Comparison of ENCODE assay signal across 25 cellular contexts in genomic region chr16:57758331-57759117, GRCh38. TPM values are rescaled to one million over a fixed set of nuclear protein-coding genes. Genes with fewer than 3 reads are reported as not detected.
DNase-seq lines count a peak whose midpoint lies in the region; ATAC-seq and TF ChIP-seq lines count a peak whose summit lies in the region.
"Had no signal": no experiment of that assay in that cellular context is flagged by ENCODE, and none has a peak within 500 bp of the region (broad histone marks: within the 10 kb centered on the region; RNA-seq: fewer than 3 reads in every experiment).

No MANE protein-coding gene starts in this region.

- DNase-seq in BE2C, result peak; percentile 15
- DNase-seq in RWPE1 (ENCODE audit: low spot score), result no peak
- DNase-seq in mucosa of descending colon, result peak in 2 of 3 donors; percentile 30 to 47
- DNase-seq in NCI-H226, result no peak
- no peak for DNase-seq in hepatic stellate cell (ENCODE audit: low spot score)
- no peak for DNase-seq in MM.1S
- DNase-seq in osteoblast (ENCODE audit: insufficient read length, low spot score, missing footprints), result no peak
- DNase-seq: activated B cell treated with CpG ODN at 0.5 μM for 24 hours; activated CD8-positive, alpha-beta T cell treated with anti-CD3 and anti-CD28 coated beads for 36 hours; amniotic stem cell; CD4-positive, CD25-positive, alpha-beta regulatory T cell; central memory CD4-positive, alpha-beta T cell; effector CD4-positive, alpha-beta T cell; GDM1; KBM-7; MV-4-11; naive B cell; NCI-H187; NCI-H2227 treated with DMSO at 0.1 percent for 48 hours; NCI-H774; SK-N-SH had no signal

- no peak overlapping the region for H3K4me3 ChIP-seq in BE2C (ENCODE audit: low read depth, low read length)
- H3K4me3 ChIP-seq in gastroesophageal sphincter, result no peak overlapping the region
- H3K4me3 ChIP-seq in mucosa of descending colon, result no peak overlapping the region
- no peak overlapping the region for H3K4me3 ChIP-seq in MM.1S (ENCODE audit: low read length)
- H3K4me3 ChIP-seq in osteoblast (ENCODE audit: insufficient read depth, low read length), result no peak overlapping the region
- H3K4me3 ChIP-seq: thoracic aorta had no signal

- no peak for TF ChIP-seq POLR2A in gastroesophageal sphincter (IDR thresholded peaks at IDR 0.05)

- no peaks in the 10 kb centered on the region for H3F3A ChIP-seq in MM.1S (ENCODE audit: insufficient read depth, low read length)

- no peak overlapping the region for H3K9ac ChIP-seq in MM.1S (ENCODE audit: low read length)
- H3K9ac ChIP-seq: parathyroid adenoma, SK-N-SH had no signal

- H3K27ac ChIP-seq in RWPE1 (peak overlapping the region; percentile 90), gastroesophageal sphincter (peak overlapping the region in 3 of 4 donors; percentile 27 to 44 (median 37)), MM.1S (ENCODE audit: low read length) (no peak overlapping the region), osteoblast (ENCODE audit: low read depth, low read length) (no peak overlapping the region)
- H3K27ac ChIP-seq: thoracic aorta had no signal

- H4K20me1 ChIP-seq in MM.1S (ENCODE audit: insufficient read depth, low read length), result no peaks in the 10 kb centered on the region
- H4K20me1 ChIP-seq in osteoblast (ENCODE audit: insufficient read depth, low read length), result peaks cover 6% of the 10 kb centered on the region

- ATAC-seq in gastroesophageal sphincter (no peak), mucosa of descending colon (no peak)
- ATAC-seq: activated CD8-positive, alpha-beta T cell treated with anti-CD3 and anti-CD28 coated beads for 36 hours; sciatic nerve had no signal

- H3K36me3 ChIP-seq in BE2C (peaks cover 14% of the 10 kb centered on the region), gastroesophageal sphincter (peaks cover 0 to 85% of the 10 kb centered on the region in 2 donors), mucosa of descending colon (ENCODE audit: low read depth) (no peaks in the 10 kb centered on the region), MM.1S (replicated peaks; ENCODE audit: insufficient read depth, low read length) (no peaks in the 10 kb centered on the region), osteoblast (ENCODE audit: insufficient read depth, low read length) (peaks cover 15% of the 10 kb centered on the region)

- H3K9me3 ChIP-seq in BE2C (no peaks in the 10 kb centered on the region), gastroesophageal sphincter (no peaks in the 10 kb centered on the region), mucosa of descending colon (no peaks in the 10 kb centered on the region), MM.1S (replicated peaks; ENCODE audit: insufficient read depth, low read length) (no peaks in the 10 kb centered on the region), osteoblast (ENCODE audit: low read depth, low read length) (no peaks in the 10 kb centered on the region)
- H3K9me3 ChIP-seq: SK-N-SH, thoracic aorta had no signal

- CTCF ChIA-PET in RWPE1 (lab: Yijun Ruan, JAX), result interaction anchor here (0.6 to 5.2 kb wide), 5 partner anchors 12 to 213 kb away, joined by 3 to 35 read pairs (median 4); no protein-coding TSS in a partner anchor

- H3K4me1 ChIP-seq in BE2C (peaks cover 2% of the 10 kb centered on the region), gastroesophageal sphincter (peaks cover 0 to 11% (median 0%) of the 10 kb centered on the region in 3 donors), mucosa of descending colon (ENCODE audit: low read depth) (no peaks in the 10 kb centered on the region), MM.1S (ENCODE audit: low read length) (no peaks in the 10 kb centered on the region), osteoblast (ENCODE audit: insufficient read depth, low read length) (no peaks in the 10 kb centered on the region)
- H3K4me1 ChIP-seq: parathyroid adenoma had no signal

- intact Hi-C loops in mucosa of descending colon (cut with DNase I, micrococcal nuclease), result loop anchor here in 1 of 2 donors (5.0 kb wide), 2 partner anchors 49 to 104 kb away; no protein-coding TSS in a partner anchor

- H3K79me2 ChIP-seq in MM.1S (ENCODE audit: low read length) (no peaks in the 10 kb centered on the region), osteoblast (ENCODE audit: insufficient read depth, low read length) (peaks cover 2% of the 10 kb centered on the region)
- H3K79me2 ChIP-seq: parathyroid adenoma had no signal

- TF ChIP-seq CTCF in BE2C (IDR thresholded peaks at IDR 0.05; ENCODE audit: low read depth, low read length) (no peak), RWPE1 (conservative IDR thresholded peaks at IDR 0.05; ENCODE audit: low read depth) (no peak), gastroesophageal sphincter (IDR thresholded peaks at IDR 0.05) (no peak), mucosa of descending colon (IDR thresholded peaks at IDR 0.05) (no peak), MM.1S (IDR thresholded peaks at IDR 0.05; ENCODE audit: low read length) (no peak), osteoblast (IDR thresholded peaks at IDR 0.05; ENCODE audit: extremely low read depth, low read depth, low read length) (no peak)

- WGBS in gastroesophageal sphincter (ENCODE audit: low coverage in 1 of 2), 2 donors, result 43% methylated on average over 5 of the region's 33 CpGs; no CpG with 5 or more reads in 1 of the 2 donors

- no peak overlapping the region for H2AFZ ChIP-seq in MM.1S (ENCODE audit: low read length)
- H2AFZ ChIP-seq in osteoblast (ENCODE audit: low read length), result no peak overlapping the region
- H2AFZ ChIP-seq: parathyroid adenoma had no signal

- POLR2A ChIA-PET in RWPE1 (lab: Yijun Ruan, JAX; ENCODE audit: low non-redundant PET), result no interaction called here

- TF ChIP-seq EP300 in gastroesophageal sphincter (IDR thresholded peaks at IDR 0.05), result no peak

- H3K27me3 ChIP-seq in BE2C, result no peaks in the 10 kb centered on the region
- no peaks in the 10 kb centered on the region for H3K27me3 ChIP-seq in gastroesophageal sphincter
- no peaks in the 10 kb centered on the region for H3K27me3 ChIP-seq in MM.1S (replicated peaks; ENCODE audit: insufficient read depth, low read length)
- no peaks in the 10 kb centered on the region for H3K27me3 ChIP-seq in osteoblast (ENCODE audit: insufficient read depth, low read length)

- H3K4me2 ChIP-seq in MM.1S (ENCODE audit: low read depth, low read length) (no peak overlapping the region), osteoblast (ENCODE audit: insufficient read depth, low read length) (no peak overlapping the region)
- H3K4me2 ChIP-seq: SK-N-SH had no signal

- no peaks in the 10 kb centered on the region for H3K9me2 ChIP-seq in MM.1S (replicated peaks; ENCODE audit: insufficient read depth, low read length)
- H3K9me2 ChIP-seq: SK-N-SH had no signal

RNA-seq across cellular contexts. Expression of gene KATNB1, which starts 23.0 kb away (rescaled TPM):
- 99.0 TPM for polyA plus RNA-seq in BE2C (2012; ENCODE audit: insufficient read depth, insufficient read length, low read depth)
- total RNA-seq in gastroesophageal sphincter (10 to 100 TPM in 3 of 4 donors, 1 to 10 TPM in 1; 6.4 to 21.5 (median 11.1) TPM), mucosa of descending colon (10 to 100 TPM; 12.8 to 21.1 (median 17.9) TPM), osteoblast (17.7 and 24.6 TPM in 2 replicates)

RNA-seq across cellular contexts. Expression of gene KIFC3, which starts 43.8 kb away (rescaled TPM):
- polyA plus RNA-seq in BE2C (2012; ENCODE audit: insufficient read depth, insufficient read length, low read depth), result 36.8 TPM
- total RNA-seq in gastroesophageal sphincter, result 10 to 100 TPM; 17.4 to 78.4 (median 36.2) TPM
- total RNA-seq in mucosa of descending colon, result 10 to 100 TPM in 1 of 3 donors, 1 to 10 TPM in 2; 3.7 to 17.2 (median 8.3) TPM
- total RNA-seq in osteoblast, result 40.5 and 41.0 TPM in 2 replicates
- polyA plus RNA-seq: CD4-positive, CD25-positive, alpha-beta regulatory T cell had no signal

Comparison
In these comparisons a context has a peak if more than half of its experiments do, and no peak if none do; other contexts are left out.
1. DNase-seq: peak in BE2C (single experiment) and mucosa of descending colon (2 of 3); none in RWPE1 (single experiment), NCI-H226 (single experiment), hepatic stellate cell (single experiment), MM.1S (single experiment) and osteoblast (single experiment).
2. H3K27ac ChIP-seq: peak in RWPE1 (single experiment) and gastroesophageal sphincter (3 of 4); none in MM.1S (single experiment) and osteoblast (single experiment).